ENCODE assay signal across 30 cellular contexts in the genomic region with DNA sequence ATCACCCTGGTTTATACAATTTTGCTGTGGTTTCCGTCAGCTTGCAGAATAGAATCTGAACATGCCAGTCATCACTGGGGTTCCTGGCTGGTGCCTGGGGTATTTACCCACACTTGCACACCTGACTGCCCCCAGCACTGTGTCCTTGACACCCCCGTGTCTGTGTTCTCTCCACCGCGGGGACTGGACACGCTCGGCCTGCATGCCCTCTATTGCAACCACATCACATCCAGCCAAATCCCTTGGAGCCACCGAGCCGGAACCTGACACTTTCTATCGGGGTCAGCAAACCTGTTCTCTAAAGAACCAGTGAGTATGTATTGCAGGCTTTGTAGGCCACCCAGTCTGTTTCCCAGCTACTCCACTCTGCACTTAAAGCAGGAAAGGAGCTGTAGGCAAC.
"Had no signal": no experiment of that assay in that cellular context is flagged by ENCODE, and none has a peak within 500 bp of the region (broad histone marks: within the 10 kb centered on the region; RNA-seq: fewer than 3 reads in every experiment).

No MANE protein-coding gene starts in this region.

- H3K27ac ChIP-seq: breast epithelium, neutrophil, ovary, upper lobe of left lung, vagina, VCaP had no signal

- H3K4me1 ChIP-seq: breast epithelium, upper lobe of left lung, vagina had no signal

- H3K36me3 Mint-ChIP-seq: activated naive CD4-positive, alpha-beta T cell treated with anti-CD3 and anti-CD28 coated beads, Interleukin-2, amount 50 U/mL, for 72 hours; natural killer cell treated with Interleukin-12 subunit alpha and Interleukin-12 subunit beta and Interleukin-15 and Interleukin-18, amount 100 ng/mL, for 72 hours; stimulated activated memory B cell treated with anti-CD40 and anti-IgM and Interleukin-4, amounts not matched to agents 10 μg/mL and 1 μg/mL and 100 μg/mL, for 72 hours had no signal

- H3K36me3 ChIP-seq: breast epithelium, neutrophil, ovary, upper lobe of left lung, vagina had no signal

- H3K27ac Mint-ChIP-seq: activated naive CD4-positive, alpha-beta T cell treated with anti-CD3 and anti-CD28 coated beads, Interleukin-2, amount 50 U/mL, for 72 hours; activated T-cell treated with anti-CD3 and anti-CD28 coated beads, Interleukin-2, amount 50 U/mL, for 72 hours; dendritic cell treated with granulocyte-macrophage colony-stimulating factor and Interleukin-4, amounts not matched to agents 40 ng/mL and 50 ng/mL, for 4 days; endodermal cell; natural killer cell treated with Interleukin-12 subunit alpha and Interleukin-12 subunit beta and Interleukin-15 and Interleukin-18, amount 100 ng/mL, for 72 hours; stimulated activated memory B cell treated with anti-CD40 and anti-IgM and Interleukin-4, amounts not matched to agents 10 μg/mL and 1 μg/mL and 100 μg/mL, for 72 hours; stimulated activated naive CD8-positive, alpha-beta T cell treated with anti-CD3 and anti-CD28 coated beads, Interleukin-15, amount 100 ng/mL, for 72 hours; T-helper 1 cell treated with Interleukin-12 subunit alpha and Interleukin-12 subunit beta and Interleukin-4 antibody, amounts not matched to agents 30 μg/mL and 1 μg/mL, for 36 hours had no signal

- H3K4me1 Mint-ChIP-seq: stimulated activated memory B cell treated with anti-CD40 and anti-IgM and Interleukin-4, amounts not matched to agents 10 μg/mL and 1 μg/mL and 100 μg/mL, for 72 hours; stimulated activated naive CD8-positive, alpha-beta T cell treated with anti-CD3 and anti-CD28 coated beads, Interleukin-15, amount 100 ng/mL, for 72 hours had no signal

- H3K27me3 ChIP-seq: breast epithelium, neutrophil, ovary, upper lobe of left lung, vagina had no signal

- DNase-seq: activated CD4-positive, alpha-beta T cell treated with anti-CD3 and anti-CD28 coated beads for 4 hours; activated CD4-positive, alpha-beta T cell treated with anti-CD3 and anti-CD28 coated beads, Interleukin-2, amount 50 U/mL, for 4 hours; activated naive CD4-positive, alpha-beta T cell; activated T-cell treated with anti-CD3 and anti-CD28 coated beads for 4 hours; activated T-cell treated with anti-CD3 and anti-CD28 coated beads, Interleukin-2, amount 50 U/mL, for 72 hours; central memory CD4-positive, alpha-beta T cell; endodermal cell; hippocampal formation; left ventricle myocardium superior; mucosa of descending colon; ovary; stimulated activated CD4-positive, alpha-beta T cell treated with anti-CD3 and anti-CD28 coated beads, Interleukin-1b, Interleukin-23, amount 100 ng/mL, for 48 hours; stimulated activated CD4-positive, alpha-beta T cell treated with anti-CD3 and anti-CD28 coated beads, Interleukin-4, amount 100 ng/mL, for 4 hours; stimulated activated CD8-positive, alpha-beta memory T cell treated with anti-CD3 and anti-CD28 coated beads, Interleukin-4, amount 100 ng/mL, for 48 hours; stimulated activated naive CD8-positive, alpha-beta T cell treated with anti-CD3 and anti-CD28 coated beads, Interleukin-15, amount 100 ng/mL, for 72 hours; substantia nigra; T-helper 9 cell had no signal

- FAIRE-seq: frontal cortex, TTC549 had no signal

- H3K9me3 Mint-ChIP-seq: activated naive CD4-positive, alpha-beta T cell treated with anti-CD3 and anti-CD28 coated beads, Interleukin-2, amount 50 U/mL, for 72 hours; activated T-cell treated with anti-CD3 and anti-CD28 coated beads, Interleukin-2, amount 50 U/mL, for 72 hours; dendritic cell treated with granulocyte-macrophage colony-stimulating factor and Interleukin-4, amounts not matched to agents 40 ng/mL and 50 ng/mL, for 4 days; endodermal cell; natural killer cell treated with Interleukin-12 subunit alpha and Interleukin-12 subunit beta and Interleukin-15 and Interleukin-18, amount 100 ng/mL, for 72 hours; stimulated activated memory B cell treated with anti-CD40 and anti-IgM and Interleukin-4, amounts not matched to agents 10 μg/mL and 1 μg/mL and 100 μg/mL, for 72 hours; stimulated activated naive CD8-positive, alpha-beta T cell treated with anti-CD3 and anti-CD28 coated beads, Interleukin-15, amount 100 ng/mL, for 72 hours; T-helper 1 cell treated with Interleukin-12 subunit alpha and Interleukin-12 subunit beta and Interleukin-4 antibody, amounts not matched to agents 30 μg/mL and 1 μg/mL, for 36 hours had no signal

- H3K27me3 Mint-ChIP-seq: dendritic cell treated with granulocyte-macrophage colony-stimulating factor and Interleukin-4, amounts not matched to agents 40 ng/mL and 50 ng/mL, for 4 days; natural killer cell treated with Interleukin-12 subunit alpha and Interleukin-12 subunit beta and Interleukin-15 and Interleukin-18, amount 100 ng/mL, for 72 hours; stimulated activated memory B cell treated with anti-CD40 and anti-IgM and Interleukin-4, amounts not matched to agents 10 μg/mL and 1 μg/mL and 100 μg/mL, for 72 hours; stimulated activated naive CD8-positive, alpha-beta T cell treated with anti-CD3 and anti-CD28 coated beads, Interleukin-15, amount 100 ng/mL, for 72 hours had no signal

- ATAC-seq: activated naive CD4-positive, alpha-beta T cell treated with anti-CD3 and anti-CD28 coated beads, Interleukin-2, amount 50 U/mL, for 72 hours; activated T-cell treated with anti-CD3 and anti-CD28 coated beads, Interleukin-2, amount 50 U/mL, for 72 hours; left ventricle myocardium superior; mucosa of descending colon; natural killer cell treated with Interleukin-12 subunit alpha and Interleukin-12 subunit beta and Interleukin-15 and Interleukin-18, amount 100 ng/mL, for 72 hours; stimulated activated memory B cell treated with anti-CD40 and anti-IgM and Interleukin-4, amounts not matched to agents 10 μg/mL and 1 μg/mL and 100 μg/mL, for 72 hours; stimulated activated naive CD8-positive, alpha-beta T cell treated with anti-CD3 and anti-CD28 coated beads, Interleukin-15, amount 100 ng/mL, for 72 hours had no signal

- H3K4me3 ChIP-seq: breast epithelium, mucosa of descending colon, ovary, smooth muscle cell, upper lobe of left lung, vagina had no signal

- H3K9me3 ChIP-seq: breast epithelium, mucosa of descending colon, neutrophil, ovary, upper lobe of left lung, vagina had no signal

- H3K4me3 Mint-ChIP-seq: activated T-cell treated with anti-CD3 and anti-CD28 coated beads, Interleukin-2, amount 50 U/mL, for 72 hours; dendritic cell treated with granulocyte-macrophage colony-stimulating factor and Interleukin-4, amounts not matched to agents 40 ng/mL and 50 ng/mL, for 4 days; endodermal cell; natural killer cell treated with Interleukin-12 subunit alpha and Interleukin-12 subunit beta and Interleukin-15 and Interleukin-18, amount 100 ng/mL, for 72 hours; stimulated activated memory B cell treated with anti-CD40 and anti-IgM and Interleukin-4, amounts not matched to agents 10 μg/mL and 1 μg/mL and 100 μg/mL, for 72 hours; stimulated activated naive CD8-positive, alpha-beta T cell treated with anti-CD3 and anti-CD28 coated beads, Interleukin-15, amount 100 ng/mL, for 72 hours; T-helper 1 cell treated with Interleukin-12 subunit alpha and Interleukin-12 subunit beta and Interleukin-4 antibody, amounts not matched to agents 30 μg/mL and 1 μg/mL, for 36 hours had no signal
